ENCODE assay signal across 1 cellular context in the genomic region with DNA sequence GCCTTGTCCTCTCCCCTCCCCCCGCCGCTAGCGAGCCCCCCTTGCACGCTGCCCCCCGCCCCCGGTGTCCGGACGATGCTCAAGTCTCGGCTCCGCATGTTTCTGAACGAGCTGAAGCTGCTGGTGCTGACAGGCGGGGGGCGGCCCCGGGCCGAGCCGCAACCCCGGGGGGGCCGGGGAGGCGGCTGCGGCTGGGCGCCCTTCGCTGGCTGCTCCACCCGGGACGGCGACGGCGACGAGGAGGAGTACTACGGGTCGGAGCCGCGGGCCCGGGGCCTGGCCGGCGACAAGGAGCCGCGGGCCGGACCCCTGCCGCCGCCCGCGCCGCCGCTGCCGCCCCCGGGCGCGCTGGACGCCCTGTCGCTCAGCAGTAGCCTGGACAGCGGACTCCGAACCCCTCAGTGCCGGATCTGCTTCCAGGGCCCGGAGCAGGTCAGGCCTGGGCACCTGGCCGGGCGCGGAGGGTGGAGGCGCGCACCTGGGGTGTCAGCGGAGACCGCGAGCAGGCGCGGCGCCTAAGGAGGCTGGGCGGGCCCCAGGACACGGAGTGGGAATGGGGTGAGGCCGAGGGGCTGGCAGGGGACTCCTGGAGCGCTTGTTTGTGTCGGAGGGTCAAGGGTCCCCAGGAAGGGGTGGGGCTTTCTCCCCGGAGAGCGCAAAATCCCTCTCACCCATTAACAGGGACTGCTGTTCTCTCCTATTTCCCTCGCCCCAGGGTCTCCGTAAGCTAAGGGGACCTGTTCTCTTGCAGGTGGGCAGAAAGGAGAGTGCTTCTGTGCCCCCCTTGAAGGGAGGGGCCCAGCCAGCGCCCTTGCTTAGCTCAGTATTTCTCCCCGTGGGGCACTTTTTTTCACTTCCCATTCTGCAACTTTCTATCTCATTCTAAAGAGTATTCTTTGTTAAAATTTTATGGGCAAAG.
TF ChIP-seq lines count a peak whose summit lies in the region.

No MANE protein-coding gene starts in this region.

TF ChIP-seq in HepG2, 621 proteins besides CTCF, POLR2A, EP300 and RAD21 (continued from another document and continues in another):
- TF ChIP-seq ARID5B (CRISPR knock-in tag; IDR thresholded peaks at IDR 0.05) (peak; percentile 35; the same call in 1 of the 2 replicates), BCL6 (CRISPR knock-in tag; IDR thresholded peaks at IDR 0.05) (0 out of 2 replicates have a peak, but pooled peaks have one; percentile 33), ZNF615 (CRISPR knock-in tag; IDR thresholded peaks at IDR 0.05; ENCODE audit: borderline replicate concordance) (no peak), XRCC5 (optimal IDR thresholded peaks at IDR 0.05; ENCODE audit: low read length) (no peak), SIX4 (CRISPR knock-in tag; IDR thresholded peaks at IDR 0.05) (no peak), HOXA7 (CRISPR knock-in tag; IDR thresholded peaks at IDR 0.05) (no peak), ZKSCAN8 (CRISPR knock-in tag; IDR thresholded peaks at IDR 0.05; ENCODE audit: borderline replicate concordance) (no peak), ZFP82 (CRISPR knock-in tag; IDR thresholded peaks at IDR 0.05; ENCODE audit: borderline replicate concordance) (0 out of 2 replicates have a peak, but pooled peaks have one; percentile 35), NFKBIZ (CRISPR knock-in tag; IDR thresholded peaks at IDR 0.05) (peak; percentile 51; the same call in 1 of the 2 replicates), ZNF30 (CRISPR knock-in tag; IDR thresholded peaks at IDR 0.05) (no peak), ZNF576 (CRISPR knock-in tag; IDR thresholded peaks at IDR 0.05) (no peak), ZNF17 (CRISPR knock-in tag; IDR thresholded peaks at IDR 0.05) (no peak), KLF9 (CRISPR knock-in tag; IDR thresholded peaks at IDR 0.05; ENCODE audit: low read depth) (no peak), KLF13 (CRISPR knock-in tag; IDR thresholded peaks at IDR 0.05) (0 out of 2 replicates have a peak, but pooled peaks have one; percentile 40), SP140L (CRISPR knock-in tag; IDR thresholded peaks at IDR 0.05; ENCODE audit: borderline replicate concordance) (no peak), RARA (CRISPR knock-in tag; IDR thresholded peaks at IDR 0.05) (0 out of 2 replicates have a peak, but pooled peaks have one; percentile 25), MAFG (CRISPR knock-in tag; IDR thresholded peaks at IDR 0.05) (no peak), GLI4 (CRISPR knock-in tag; IDR thresholded peaks at IDR 0.05; ENCODE audit: borderline replicate concordance) (no peak), ZNF180 (CRISPR knock-in tag; IDR thresholded peaks at IDR 0.05; ENCODE audit: borderline replicate concordance, low read depth) (no peak), SOX5 (CRISPR knock-in tag; IDR thresholded peaks at IDR 0.05; ENCODE audit: borderline replicate concordance) (no peak; the same call in 1 of the 2 replicates), SRSF1 (optimal IDR thresholded peaks at IDR 0.05; ENCODE audit: low read depth, low read length) (no peak), MAZ (IDR thresholded peaks at IDR 0.05; ENCODE audit: borderline replicate concordance, low read depth, low read length) (no peak), MAZ (CRISPR knock-in tag; IDR thresholded peaks at IDR 0.05; ENCODE audit: low read depth) (peak; percentile 72), RXRB (CRISPR knock-in tag; IDR thresholded peaks at IDR 0.05; ENCODE audit: borderline replicate concordance) (peak; percentile 43), MXD3 (CRISPR knock-in tag; IDR thresholded peaks at IDR 0.05) (no peak), TSC22D2 (CRISPR knock-in tag; IDR thresholded peaks at IDR 0.05; ENCODE audit: borderline replicate concordance) (no peak), ARHGAP35 (CRISPR knock-in tag; IDR thresholded peaks at IDR 0.05; ENCODE audit: borderline replicate concordance) (no peak; the same call in 1 of the 2 replicates), ZNF317 (CRISPR knock-in tag; IDR thresholded peaks at IDR 0.05) (peak; percentile 42; the same call in 1 of the 2 replicates), NFE2L1 (CRISPR knock-in tag; IDR thresholded peaks at IDR 0.05; ENCODE audit: borderline replicate concordance) (no peak), ZMAT5 (CRISPR knock-in tag; IDR thresholded peaks at IDR 0.05; ENCODE audit: borderline replicate concordance, low read depth) (no peak), ZNF331 (CRISPR knock-in tag; IDR thresholded peaks at IDR 0.05) (no peak), ZMYM4 (CRISPR knock-in tag; IDR thresholded peaks at IDR 0.05) (no peak), HHEX (CRISPR knock-in tag; IDR thresholded peaks at IDR 0.05) (no peak), ZNF747 (CRISPR knock-in tag; IDR thresholded peaks at IDR 0.05; ENCODE audit: borderline replicate concordance) (no peak), RNF2 (conservative IDR thresholded peaks at IDR 0.05; ENCODE audit: low read depth) (no peak), ZFYVE20 (CRISPR knock-in tag; IDR thresholded peaks at IDR 0.05; ENCODE audit: borderline replicate concordance, low read depth) (no peak), SIN3A (IDR thresholded peaks at IDR 0.05; ENCODE audit: borderline replicate concordance, low read depth, low read length) (0 out of 2 replicates have a peak, but pooled peaks have one; percentile 33)
- TF ChIP-seq, protein P1, sequence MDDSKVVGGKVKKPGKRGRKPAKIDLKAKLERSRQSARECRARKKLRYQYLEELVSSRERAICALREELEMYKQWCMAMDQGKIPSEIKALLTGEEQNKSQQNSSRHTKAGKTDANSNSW (CRISPR knock-in tag; IDR thresholded peaks at IDR 0.05; ENCODE audit: borderline replicate concordance): no peak
- TF ChIP-seq, protein P2, sequence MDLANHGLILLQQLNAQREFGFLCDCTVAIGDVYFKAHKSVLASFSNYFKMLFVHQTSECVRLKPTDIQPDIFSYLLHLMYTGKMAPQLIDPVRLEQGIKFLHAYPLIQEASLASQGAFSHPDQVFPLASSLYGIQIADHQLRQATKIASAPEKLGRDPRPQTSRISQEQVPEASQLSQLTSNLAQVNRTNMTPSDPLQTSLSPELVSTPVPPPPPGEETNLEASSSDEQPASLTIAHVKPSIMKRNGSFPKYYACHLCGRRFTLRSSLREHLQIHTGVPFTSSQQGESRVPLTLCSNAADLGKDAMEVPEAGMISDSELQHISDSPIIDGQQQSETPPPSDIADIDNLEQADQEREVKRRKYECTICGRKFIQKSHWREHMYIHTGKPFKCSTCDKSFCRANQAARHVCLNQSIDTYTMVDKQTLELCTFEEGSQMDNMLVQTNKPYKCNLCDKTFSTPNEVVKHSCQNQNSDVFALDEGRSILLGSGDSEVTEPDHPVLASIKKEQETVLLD (CRISPR knock-in tag; IDR thresholded peaks at IDR 0.05; ENCODE audit: low read depth): 0 out of 2 replicates have a peak, but pooled peaks have one; percentile 6
- TF ChIP-seq, protein P3, sequence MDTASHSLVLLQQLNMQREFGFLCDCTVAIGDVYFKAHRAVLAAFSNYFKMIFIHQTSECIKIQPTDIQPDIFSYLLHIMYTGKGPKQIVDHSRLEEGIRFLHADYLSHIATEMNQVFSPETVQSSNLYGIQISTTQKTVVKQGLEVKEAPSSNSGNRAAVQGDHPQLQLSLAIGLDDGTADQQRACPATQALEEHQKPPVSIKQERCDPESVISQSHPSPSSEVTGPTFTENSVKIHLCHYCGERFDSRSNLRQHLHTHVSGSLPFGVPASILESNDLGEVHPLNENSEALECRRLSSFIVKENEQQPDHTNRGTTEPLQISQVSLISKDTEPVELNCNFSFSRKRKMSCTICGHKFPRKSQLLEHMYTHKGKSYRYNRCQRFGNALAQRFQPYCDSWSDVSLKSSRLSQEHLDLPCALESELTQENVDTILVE (CRISPR knock-in tag; IDR thresholded peaks at IDR 0.05): peak; percentile 21; the same call in 1 of the 2 replicates
- TF ChIP-seq, protein P4, sequence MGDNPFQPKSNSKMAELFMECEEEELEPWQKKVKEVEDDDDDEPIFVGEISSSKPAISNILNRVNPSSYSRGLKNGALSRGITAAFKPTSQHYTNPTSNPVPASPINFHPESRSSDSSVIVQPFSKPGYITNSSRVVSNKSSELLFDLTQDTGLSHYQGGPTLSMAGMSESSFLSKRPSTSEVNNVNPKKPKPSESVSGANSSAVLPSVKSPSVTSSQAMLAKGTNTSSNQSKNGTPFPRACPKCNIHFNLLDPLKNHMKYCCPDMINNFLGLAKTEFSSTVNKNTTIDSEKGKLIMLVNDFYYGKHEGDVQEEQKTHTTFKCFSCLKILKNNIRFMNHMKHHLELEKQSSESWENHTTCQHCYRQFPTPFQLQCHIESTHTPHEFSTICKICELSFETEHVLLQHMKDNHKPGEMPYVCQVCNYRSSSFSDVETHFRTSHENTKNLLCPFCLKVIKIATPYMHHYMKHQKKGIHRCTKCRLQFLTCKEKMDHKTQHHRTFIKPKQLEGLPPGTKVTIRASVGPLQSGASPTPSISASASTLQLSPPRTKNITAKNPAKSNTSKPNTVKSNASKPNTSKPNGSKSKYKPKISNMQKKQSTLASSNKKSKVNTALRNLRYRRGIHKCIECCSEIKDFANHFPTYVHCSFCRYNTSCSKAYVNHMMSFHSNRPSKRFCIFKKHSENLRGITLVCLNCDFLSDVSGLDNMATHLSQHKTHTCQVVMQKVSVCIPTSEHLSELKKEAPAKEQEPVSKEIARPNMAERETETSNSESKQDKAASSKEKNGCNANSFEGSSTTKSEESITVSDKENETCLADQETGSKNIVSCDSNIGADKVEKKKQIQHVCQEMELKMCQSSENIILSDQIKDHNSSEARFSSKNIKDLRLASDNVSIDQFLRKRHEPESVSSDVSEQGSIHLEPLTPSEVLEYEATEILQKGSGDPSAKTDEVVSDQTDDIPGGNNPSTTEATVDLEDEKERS (CRISPR knock-in tag; IDR thresholded peaks at IDR 0.05): no peak
- TF ChIP-seq, protein P5, sequence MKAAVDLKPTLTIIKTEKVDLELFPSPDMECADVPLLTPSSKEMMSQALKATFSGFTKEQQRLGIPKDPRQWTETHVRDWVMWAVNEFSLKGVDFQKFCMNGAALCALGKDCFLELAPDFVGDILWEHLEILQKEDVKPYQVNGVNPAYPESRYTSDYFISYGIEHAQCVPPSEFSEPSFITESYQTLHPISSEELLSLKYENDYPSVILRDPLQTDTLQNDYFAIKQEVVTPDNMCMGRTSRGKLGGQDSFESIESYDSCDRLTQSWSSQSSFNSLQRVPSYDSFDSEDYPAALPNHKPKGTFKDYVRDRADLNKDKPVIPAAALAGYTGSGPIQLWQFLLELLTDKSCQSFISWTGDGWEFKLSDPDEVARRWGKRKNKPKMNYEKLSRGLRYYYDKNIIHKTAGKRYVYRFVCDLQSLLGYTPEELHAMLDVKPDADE (CRISPR knock-in tag; IDR thresholded peaks at IDR 0.05): 0 out of 2 replicates have a peak, but pooled peaks have one; percentile 40
- TF ChIP-seq, protein P6, sequence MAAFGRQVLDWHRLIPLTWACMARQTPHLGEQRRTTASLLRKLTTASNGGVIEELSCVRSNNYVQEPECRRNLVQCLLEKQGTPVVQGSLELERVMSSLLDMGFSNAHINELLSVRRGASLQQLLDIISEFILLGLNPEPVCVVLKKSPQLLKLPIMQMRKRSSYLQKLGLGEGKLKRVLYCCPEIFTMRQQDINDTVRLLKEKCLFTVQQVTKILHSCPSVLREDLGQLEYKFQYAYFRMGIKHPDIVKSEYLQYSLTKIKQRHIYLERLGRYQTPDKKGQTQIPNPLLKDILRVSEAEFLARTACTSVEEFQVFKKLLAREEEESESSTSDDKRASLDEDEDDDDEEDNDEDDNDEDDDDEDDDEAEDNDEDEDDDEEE (CRISPR knock-in tag; IDR thresholded peaks at IDR 0.05): no peak
- TF ChIP-seq, protein P7, sequence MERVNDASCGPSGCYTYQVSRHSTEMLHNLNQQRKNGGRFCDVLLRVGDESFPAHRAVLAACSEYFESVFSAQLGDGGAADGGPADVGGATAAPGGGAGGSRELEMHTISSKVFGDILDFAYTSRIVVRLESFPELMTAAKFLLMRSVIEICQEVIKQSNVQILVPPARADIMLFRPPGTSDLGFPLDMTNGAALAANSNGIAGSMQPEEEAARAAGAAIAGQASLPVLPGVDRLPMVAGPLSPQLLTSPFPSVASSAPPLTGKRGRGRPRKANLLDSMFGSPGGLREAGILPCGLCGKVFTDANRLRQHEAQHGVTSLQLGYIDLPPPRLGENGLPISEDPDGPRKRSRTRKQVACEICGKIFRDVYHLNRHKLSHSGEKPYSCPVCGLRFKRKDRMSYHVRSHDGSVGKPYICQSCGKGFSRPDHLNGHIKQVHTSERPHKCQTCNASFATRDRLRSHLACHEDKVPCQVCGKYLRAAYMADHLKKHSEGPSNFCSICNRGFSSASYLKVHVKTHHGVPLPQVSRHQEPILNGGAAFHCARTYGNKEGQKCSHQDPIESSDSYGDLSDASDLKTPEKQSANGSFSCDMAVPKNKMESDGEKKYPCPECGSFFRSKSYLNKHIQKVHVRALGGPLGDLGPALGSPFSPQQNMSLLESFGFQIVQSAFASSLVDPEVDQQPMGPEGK (CRISPR knock-in tag; IDR thresholded peaks at IDR 0.05): peak; percentile 62; the same call in 1 of the 2 replicates
